Comparison of ENCODE assay signal across 17 cellular contexts in genomic region chr6:32989375-32989774, GRCh38. TPM values are rescaled to one million over a fixed set of nuclear protein-coding genes. Genes with fewer than 3 reads are reported as not detected.
DNase-seq lines count a peak whose midpoint lies in the region; FAIRE-seq and TF ChIP-seq lines count a peak whose summit lies in the region.
"Had no signal": no experiment of that assay in that cellular context is flagged by ENCODE, and none has a peak within 500 bp of the region (broad histone marks: within the 10 kb centered on the region; RNA-seq: fewer than 3 reads in every experiment).

No MANE protein-coding gene starts in this region.

- no peak for TF ChIP-seq CTCF in GM13977 (IDR thresholded peaks at IDR 0.05; ENCODE audit: extremely low read depth, insufficient read depth, missing control alignments)

- FAIRE-seq in G401.6 (lab: Jason Lieb, UNC): peak; percentile 79
- FAIRE-seq in GM12891 (lab: Jason Lieb, UNC): peak; percentile 66
- FAIRE-seq: RCC 7860 had no signal

- TF ChIP-seq POLR2A in GM12891 (IDR thresholded peaks at IDR 0.05; ENCODE audit: low read depth, low read length): no peak

- in situ Hi-C loops in GM13977 (cut with MboI; ENCODE audit: low pct_unique_long_range_greater_than_20kb, low sequenced_read_pairs, unreplicated experiment): no loop called here

- DNase-seq in GM12891 (ENCODE audit: insufficient read length, low spot score) (no peak), OCI-M1 (lab: John Stamatoyannopoulos, UW) (peak; percentile 44), DMS 273 (lab: John Stamatoyannopoulos, UW; ENCODE audit: unreplicated experiment) (no peak), SHP77 (lab: John Stamatoyannopoulos, UW) (no peak), GM13977 (ENCODE audit: low spot score) (no peak)
- DNase-seq: DMS53, GOT3, Kasumi-1, NCI-H1105 treated with DMSO at 0.1 percent for 48 hours, NCI-H1694 treated with DMSO at 0.1 percent for 48 hours, NCI-H2107, NCI-H226, NCI-H524 treated with DMSO at 0.1 percent for 48 hours, Right ventricle myocardium superior had no signal

TF ChIP-seq in GM12891, 5 proteins besides CTCF, POLR2A, EP300 and RAD21:
- TF ChIP-seq SPI1 (IDR thresholded peaks at IDR 0.05; ENCODE audit: low read depth, low read length): no peak
- no peak for TF ChIP-seq PAX5 (IDR thresholded peaks at IDR 0.05; ENCODE audit: insufficient read depth, low read length, severe bottlenecking)
- no peak for TF ChIP-seq TAF1 (IDR thresholded peaks at IDR 0.05; ENCODE audit: low read depth, low read length)
- no peak for TF ChIP-seq POU2F2 (IDR thresholded peaks at IDR 0.05; ENCODE audit: low read depth, low read length)
- no peak for TF ChIP-seq POLR2AphosphoS5 (IDR thresholded peaks at IDR 0.05; ENCODE audit: low read depth, low read length)
TF ChIP-seq in GM12891: peak in this region for 0.

RNA-seq across cellular contexts. Expression of gene HLA-DOA, which starts 20.0 kb away (rescaled TPM):
- 110 TPM for polyA plus RNA-seq in GM12891 (2012; ENCODE audit: low read depth, missing spikeins)
- polyA plus RNA-seq: AG04450 had no signal

RNA-seq across cellular contexts. Expression of gene BRD2, which starts 21.0 kb away (rescaled TPM):
- polyA plus RNA-seq in GM12891 (2012; ENCODE audit: low read depth, missing spikeins): 178 TPM

RNA-seq across cellular contexts. Expression of gene HLA-DMA, which starts 36.5 kb away (rescaled TPM):
- polyA plus RNA-seq in GM12891 (2012; ENCODE audit: low read depth, missing spikeins): 434 TPM

RNA-seq across cellular contexts. Expression of gene HLA-DMB, which starts 48.5 kb away (rescaled TPM):
- polyA plus RNA-seq in GM12891 (2012; ENCODE audit: low read depth, missing spikeins): 358 TPM
